Comparison of ENCODE assay signal across 1 cellular context in the genomic region with DNA sequence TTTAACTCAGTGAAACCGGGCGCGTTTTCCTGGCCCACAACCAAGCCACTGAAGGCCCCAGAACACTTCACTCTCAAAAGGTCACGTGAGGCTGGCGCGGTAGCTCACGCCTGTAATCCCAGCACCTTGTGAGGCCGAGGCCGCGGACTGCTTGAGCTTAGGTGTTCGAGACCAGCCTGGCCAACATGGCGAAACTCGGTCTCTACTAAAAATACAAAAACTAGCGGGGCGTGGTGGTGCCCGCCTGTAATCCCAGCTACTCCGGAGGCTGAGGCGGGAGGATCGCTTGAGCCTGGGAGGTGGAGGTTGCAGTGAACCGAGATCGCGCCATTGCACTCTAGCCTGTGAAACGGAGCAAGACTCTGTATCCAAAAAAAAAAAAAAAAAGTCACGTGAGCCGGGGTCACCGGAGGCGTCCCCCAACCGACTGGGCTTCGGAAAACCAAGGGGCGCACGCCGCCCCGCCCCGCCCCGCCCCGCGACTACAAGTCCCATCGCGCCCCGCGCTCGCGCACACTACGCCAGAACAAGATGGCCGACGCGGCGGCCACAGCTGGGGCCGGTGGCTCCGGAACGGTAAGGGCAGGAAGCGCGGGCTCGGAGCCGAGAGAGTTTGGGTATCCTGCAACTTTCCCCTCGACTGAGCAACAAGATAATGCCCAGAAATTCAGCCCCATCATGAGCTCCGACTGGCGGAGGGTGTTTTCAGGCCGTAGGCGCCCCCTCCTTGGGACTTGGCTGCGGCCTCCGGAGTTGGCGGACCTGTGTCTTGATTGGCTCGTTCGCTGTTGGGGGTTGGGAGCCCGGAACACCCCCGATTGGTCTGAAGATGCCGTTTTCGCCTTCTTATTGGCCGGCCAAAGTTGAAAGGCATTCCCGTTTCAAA.
TF ChIP-seq lines count a peak whose summit lies in the region.

A gene with protein sequence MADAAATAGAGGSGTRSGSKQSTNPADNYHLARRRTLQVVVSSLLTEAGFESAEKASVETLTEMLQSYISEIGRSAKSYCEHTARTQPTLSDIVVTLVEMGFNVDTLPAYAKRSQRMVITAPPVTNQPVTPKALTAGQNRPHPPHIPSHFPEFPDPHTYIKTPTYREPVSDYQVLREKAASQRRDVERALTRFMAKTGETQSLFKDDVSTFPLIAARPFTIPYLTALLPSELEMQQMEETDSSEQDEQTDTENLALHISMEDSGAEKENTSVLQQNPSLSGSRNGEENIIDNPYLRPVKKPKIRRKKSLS (plus strand): TSS at position 514 of the 886 bp plus-strand sequence. CDS start 18 bp downstream, at position 532.

TF ChIP-seq in K562, 482 proteins besides CTCF, POLR2A, EP300 and RAD21 (continued from another document and continues in another):
- TF ChIP-seq CBX3 (IDR thresholded peaks at IDR 0.05; ENCODE audit: borderline replicate concordance in 1 of 2, low read length in 2 of 2) (peak in 1 of 2 experiments; percentile 86; a peak in 1 of 3 replicates), SMARCB1 (IDR thresholded peaks at IDR 0.05; ENCODE audit: insufficient read length, low read depth) (no peak), ZFP30 (CRISPR knock-in tag; IDR thresholded peaks at IDR 0.05; ENCODE audit: borderline replicate concordance) (no peak), ZNF444 (CRISPR knock-in tag; IDR thresholded peaks at IDR 0.05) (no peak), KLF13 (tag; IDR thresholded peaks at IDR 0.05; ENCODE audit: borderline replicate concordance, low read depth) (0 out of 2 replicates have a peak, but pooled peaks have one; percentile 35), ZNF785 (CRISPR knock-in tag; IDR thresholded peaks at IDR 0.05) (no peak), MECOM (CRISPR knock-in tag; IDR thresholded peaks at IDR 0.05) (no peak), ZNF699 (CRISPR knock-in tag; IDR thresholded peaks at IDR 0.05; ENCODE audit: insufficient replicate concordance) (no peak), CCNT2 (IDR thresholded peaks at IDR 0.05; ENCODE audit: borderline replicate concordance, extremely low read depth, insufficient read length, low read depth, low read length) (peak; percentile 88), POLR2AphosphoS2 (IDR thresholded peaks at IDR 0.05; ENCODE audit: low read length) (peak; percentile 74; the same call in 1 of the 2 replicates), SAFB (IDR thresholded peaks at IDR 0.05; ENCODE audit: borderline replicate concordance, low read depth, low read length) (no peak), SMARCC2 (IDR thresholded peaks at IDR 0.05; ENCODE audit: low read depth) (no peak), FUS (optimal IDR thresholded peaks at IDR 0.05; ENCODE audit: low read depth, low read length) (no peak), ERF (CRISPR knock-in tag; IDR thresholded peaks at IDR 0.05) (peak; percentile 57; the same call in 1 of the 2 replicates), HSF4 (CRISPR knock-in tag; IDR thresholded peaks at IDR 0.05; ENCODE audit: borderline replicate concordance) (no peak), GABPB1 (CRISPR knock-in tag; IDR thresholded peaks at IDR 0.05) (peak; percentile 88), ZNF583 (CRISPR knock-in tag; IDR thresholded peaks at IDR 0.05) (no peak), ARID1B (IDR thresholded peaks at IDR 0.05) (0 out of 2 replicates have a peak, but pooled peaks have one; percentile 27), YBX1 (IDR thresholded peaks at IDR 0.05) (no peak), NR2C1 (IDR thresholded peaks at IDR 0.05) (peak; percentile 78), NR2C1 (tag; IDR thresholded peaks at IDR 0.05) (peak; percentile 80), ZNF274 (IDR thresholded peaks at IDR 0.05; ENCODE audit: borderline replicate concordance, low read depth, low read length) (no peak), SMC3 (conservative IDR thresholded peaks at IDR 0.05; ENCODE audit: insufficient read depth, low read depth, low read length) (no peak; the same call in 1 of the 2 replicates), CBFA2T3 (IDR thresholded peaks at IDR 0.05) (peak; percentile 2; the same call in 1 of the 2 replicates), CHCHD3 (CRISPR knock-in tag; IDR thresholded peaks at IDR 0.05) (peak; percentile 59; the same call in 1 of the 2 replicates), SRSF7 (optimal IDR thresholded peaks at IDR 0.05; ENCODE audit: low read depth, low read length) (no peak), ZNF217 (CRISPR knock-in tag; IDR thresholded peaks at IDR 0.05) (no peak), SMARCA4 (IDR thresholded peaks at IDR 0.05) (0 out of 2 replicates have a peak, but pooled peaks have one; percentile 9)
- TF ChIP-seq, protein P1, sequence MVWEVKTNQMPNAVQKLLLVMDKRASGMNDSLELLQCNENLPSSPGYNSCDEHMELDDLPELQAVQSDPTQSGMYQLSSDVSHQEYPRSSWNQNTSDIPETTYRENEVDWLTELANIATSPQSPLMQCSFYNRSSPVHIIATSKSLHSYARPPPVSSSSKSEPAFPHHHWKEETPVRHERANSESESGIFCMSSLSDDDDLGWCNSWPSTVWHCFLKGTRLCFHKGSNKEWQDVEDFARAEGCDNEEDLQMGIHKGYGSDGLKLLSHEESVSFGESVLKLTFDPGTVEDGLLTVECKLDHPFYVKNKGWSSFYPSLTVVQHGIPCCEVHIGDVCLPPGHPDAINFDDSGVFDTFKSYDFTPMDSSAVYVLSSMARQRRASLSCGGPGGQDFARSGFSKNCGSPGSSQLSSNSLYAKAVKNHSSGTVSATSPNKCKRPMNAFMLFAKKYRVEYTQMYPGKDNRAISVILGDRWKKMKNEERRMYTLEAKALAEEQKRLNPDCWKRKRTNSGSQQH (CRISPR knock-in tag; IDR thresholded peaks at IDR 0.05) = peak; percentile 77
- TF ChIP-seq, protein P2, sequence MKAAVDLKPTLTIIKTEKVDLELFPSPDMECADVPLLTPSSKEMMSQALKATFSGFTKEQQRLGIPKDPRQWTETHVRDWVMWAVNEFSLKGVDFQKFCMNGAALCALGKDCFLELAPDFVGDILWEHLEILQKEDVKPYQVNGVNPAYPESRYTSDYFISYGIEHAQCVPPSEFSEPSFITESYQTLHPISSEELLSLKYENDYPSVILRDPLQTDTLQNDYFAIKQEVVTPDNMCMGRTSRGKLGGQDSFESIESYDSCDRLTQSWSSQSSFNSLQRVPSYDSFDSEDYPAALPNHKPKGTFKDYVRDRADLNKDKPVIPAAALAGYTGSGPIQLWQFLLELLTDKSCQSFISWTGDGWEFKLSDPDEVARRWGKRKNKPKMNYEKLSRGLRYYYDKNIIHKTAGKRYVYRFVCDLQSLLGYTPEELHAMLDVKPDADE (conservative IDR thresholded peaks at IDR 0.05; ENCODE audit: control insufficient read depth, low read depth, low read length) = peak; percentile 99
- TF ChIP-seq, protein P3, sequence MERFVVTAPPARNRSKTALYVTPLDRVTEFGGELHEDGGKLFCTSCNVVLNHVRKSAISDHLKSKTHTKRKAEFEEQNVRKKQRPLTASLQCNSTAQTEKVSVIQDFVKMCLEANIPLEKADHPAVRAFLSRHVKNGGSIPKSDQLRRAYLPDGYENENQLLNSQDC (CRISPR knock-in tag; IDR thresholded peaks at IDR 0.05) = peak; percentile 51; the same call in 1 of the 2 replicates
- TF ChIP-seq, protein P4, sequence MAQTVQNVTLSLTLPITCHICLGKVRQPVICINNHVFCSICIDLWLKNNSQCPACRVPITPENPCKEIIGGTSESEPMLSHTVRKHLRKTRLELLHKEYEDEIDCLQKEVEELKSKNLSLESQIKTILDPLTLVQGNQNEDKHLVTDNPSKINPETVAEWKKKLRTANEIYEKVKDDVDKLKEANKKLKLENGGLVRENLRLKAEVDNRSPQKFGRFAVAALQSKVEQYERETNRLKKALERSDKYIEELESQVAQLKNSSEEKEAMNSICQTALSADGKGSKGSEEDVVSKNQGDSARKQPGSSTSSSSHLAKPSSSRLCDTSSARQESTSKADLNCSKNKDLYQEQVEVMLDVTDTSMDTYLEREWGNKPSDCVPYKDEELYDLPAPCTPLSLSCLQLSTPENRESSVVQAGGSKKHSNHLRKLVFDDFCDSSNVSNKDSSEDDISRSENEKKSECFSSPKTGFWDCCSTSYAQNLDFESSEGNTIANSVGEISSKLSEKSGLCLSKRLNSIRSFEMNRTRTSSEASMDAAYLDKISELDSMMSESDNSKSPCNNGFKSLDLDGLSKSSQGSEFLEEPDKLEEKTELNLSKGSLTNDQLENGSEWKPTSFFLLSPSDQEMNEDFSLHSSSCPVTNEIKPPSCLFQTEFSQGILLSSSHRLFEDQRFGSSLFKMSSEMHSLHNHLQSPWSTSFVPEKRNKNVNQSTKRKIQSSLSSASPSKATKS (CRISPR knock-in tag; IDR thresholded peaks at IDR 0.05) = no peak
- TF ChIP-seq, protein P5, sequence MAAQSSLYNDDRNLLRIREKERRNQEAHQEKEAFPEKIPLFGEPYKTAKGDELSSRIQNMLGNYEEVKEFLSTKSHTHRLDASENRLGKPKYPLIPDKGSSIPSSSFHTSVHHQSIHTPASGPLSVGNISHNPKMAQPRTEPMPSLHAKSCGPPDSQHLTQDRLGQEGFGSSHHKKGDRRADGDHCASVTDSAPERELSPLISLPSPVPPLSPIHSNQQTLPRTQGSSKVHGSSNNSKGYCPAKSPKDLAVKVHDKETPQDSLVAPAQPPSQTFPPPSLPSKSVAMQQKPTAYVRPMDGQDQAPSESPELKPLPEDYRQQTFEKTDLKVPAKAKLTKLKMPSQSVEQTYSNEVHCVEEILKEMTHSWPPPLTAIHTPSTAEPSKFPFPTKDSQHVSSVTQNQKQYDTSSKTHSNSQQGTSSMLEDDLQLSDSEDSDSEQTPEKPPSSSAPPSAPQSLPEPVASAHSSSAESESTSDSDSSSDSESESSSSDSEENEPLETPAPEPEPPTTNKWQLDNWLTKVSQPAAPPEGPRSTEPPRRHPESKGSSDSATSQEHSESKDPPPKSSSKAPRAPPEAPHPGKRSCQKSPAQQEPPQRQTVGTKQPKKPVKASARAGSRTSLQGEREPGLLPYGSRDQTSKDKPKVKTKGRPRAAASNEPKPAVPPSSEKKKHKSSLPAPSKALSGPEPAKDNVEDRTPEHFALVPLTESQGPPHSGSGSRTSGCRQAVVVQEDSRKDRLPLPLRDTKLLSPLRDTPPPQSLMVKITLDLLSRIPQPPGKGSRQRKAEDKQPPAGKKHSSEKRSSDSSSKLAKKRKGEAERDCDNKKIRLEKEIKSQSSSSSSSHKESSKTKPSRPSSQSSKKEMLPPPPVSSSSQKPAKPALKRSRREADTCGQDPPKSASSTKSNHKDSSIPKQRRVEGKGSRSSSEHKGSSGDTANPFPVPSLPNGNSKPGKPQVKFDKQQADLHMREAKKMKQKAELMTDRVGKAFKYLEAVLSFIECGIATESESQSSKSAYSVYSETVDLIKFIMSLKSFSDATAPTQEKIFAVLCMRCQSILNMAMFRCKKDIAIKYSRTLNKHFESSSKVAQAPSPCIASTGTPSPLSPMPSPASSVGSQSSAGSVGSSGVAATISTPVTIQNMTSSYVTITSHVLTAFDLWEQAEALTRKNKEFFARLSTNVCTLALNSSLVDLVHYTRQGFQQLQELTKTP (IDR thresholded peaks at IDR 0.05; ENCODE audit: low read depth in 1 of 2, partially characterized antibody in 2 of 2) = peak; percentile 21 to 74
- TF ChIP-seq, protein P6, sequence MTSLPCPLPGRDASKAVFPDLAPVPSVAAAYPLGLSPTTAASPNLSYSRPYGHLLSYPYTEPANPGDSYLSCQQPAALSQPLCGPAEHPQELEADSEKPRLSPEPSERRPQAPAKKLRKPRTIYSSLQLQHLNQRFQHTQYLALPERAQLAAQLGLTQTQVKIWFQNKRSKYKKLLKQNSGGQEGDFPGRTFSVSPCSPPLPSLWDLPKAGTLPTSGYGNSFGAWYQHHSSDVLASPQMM (CRISPR knock-in tag; IDR thresholded peaks at IDR 0.05) = no peak
- TF ChIP-seq, protein P7, sequence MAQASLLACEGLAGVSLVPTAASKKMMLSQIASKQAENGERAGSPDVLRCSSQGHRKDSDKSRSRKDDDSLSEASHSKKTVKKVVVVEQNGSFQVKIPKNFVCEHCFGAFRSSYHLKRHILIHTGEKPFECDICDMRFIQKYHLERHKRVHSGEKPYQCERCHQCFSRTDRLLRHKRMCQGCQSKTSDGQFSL (CRISPR knock-in tag; IDR thresholded peaks at IDR 0.05) = no peak; the same call in 1 of the 2 replicates
- TF ChIP-seq, protein P7 (tag; IDR thresholded peaks at IDR 0.05) = no peak
- TF ChIP-seq, protein P8, sequence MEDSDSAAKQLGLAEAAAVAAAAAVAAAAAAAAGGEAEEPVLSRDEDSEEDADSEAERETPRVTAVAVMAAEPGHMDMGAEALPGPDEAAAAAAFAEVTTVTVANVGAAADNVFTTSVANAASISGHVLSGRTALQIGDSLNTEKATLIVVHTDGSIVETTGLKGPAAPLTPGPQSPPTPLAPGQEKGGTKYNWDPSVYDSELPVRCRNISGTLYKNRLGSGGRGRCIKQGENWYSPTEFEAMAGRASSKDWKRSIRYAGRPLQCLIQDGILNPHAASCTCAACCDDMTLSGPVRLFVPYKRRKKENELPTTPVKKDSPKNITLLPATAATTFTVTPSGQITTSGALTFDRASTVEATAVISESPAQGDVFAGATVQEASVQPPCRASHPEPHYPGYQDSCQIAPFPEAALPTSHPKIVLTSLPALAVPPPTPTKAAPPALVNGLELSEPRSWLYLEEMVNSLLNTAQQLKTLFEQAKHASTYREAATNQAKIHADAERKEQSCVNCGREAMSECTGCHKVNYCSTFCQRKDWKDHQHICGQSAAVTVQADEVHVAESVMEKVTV (CRISPR knock-in tag; IDR thresholded peaks at IDR 0.05) = 0 out of 2 replicates have a peak, but pooled peaks have one; percentile 8
- TF ChIP-seq, protein P9, sequence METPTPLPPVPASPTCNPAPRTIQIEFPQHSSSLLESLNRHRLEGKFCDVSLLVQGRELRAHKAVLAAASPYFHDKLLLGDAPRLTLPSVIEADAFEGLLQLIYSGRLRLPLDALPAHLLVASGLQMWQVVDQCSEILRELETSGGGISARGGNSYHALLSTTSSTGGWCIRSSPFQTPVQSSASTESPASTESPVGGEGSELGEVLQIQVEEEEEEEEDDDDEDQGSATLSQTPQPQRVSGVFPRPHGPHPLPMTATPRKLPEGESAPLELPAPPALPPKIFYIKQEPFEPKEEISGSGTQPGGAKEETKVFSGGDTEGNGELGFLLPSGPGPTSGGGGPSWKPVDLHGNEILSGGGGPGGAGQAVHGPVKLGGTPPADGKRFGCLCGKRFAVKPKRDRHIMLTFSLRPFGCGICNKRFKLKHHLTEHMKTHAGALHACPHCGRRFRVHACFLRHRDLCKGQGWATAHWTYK (CRISPR knock-in tag; IDR thresholded peaks at IDR 0.05) = 0 out of 2 replicates have a peak, but pooled peaks have one; percentile 77
- TF ChIP-seq, protein P10, sequence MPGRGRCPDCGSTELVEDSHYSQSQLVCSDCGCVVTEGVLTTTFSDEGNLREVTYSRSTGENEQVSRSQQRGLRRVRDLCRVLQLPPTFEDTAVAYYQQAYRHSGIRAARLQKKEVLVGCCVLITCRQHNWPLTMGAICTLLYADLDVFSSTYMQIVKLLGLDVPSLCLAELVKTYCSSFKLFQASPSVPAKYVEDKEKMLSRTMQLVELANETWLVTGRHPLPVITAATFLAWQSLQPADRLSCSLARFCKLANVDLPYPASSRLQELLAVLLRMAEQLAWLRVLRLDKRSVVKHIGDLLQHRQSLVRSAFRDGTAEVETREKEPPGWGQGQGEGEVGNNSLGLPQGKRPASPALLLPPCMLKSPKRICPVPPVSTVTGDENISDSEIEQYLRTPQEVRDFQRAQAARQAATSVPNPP (IDR thresholded peaks at IDR 0.05; ENCODE audit: borderline replicate concordance, insufficient read depth, insufficient read length) = no peak
